8 cellular contexts compared by ENCODE assay signal in genomic region chr2:68287580-68288441, GRCh38. TPM values are rescaled to one million over a fixed set of nuclear protein-coding genes. Genes with fewer than 3 reads are reported as not detected.
A peak's percentile ranks its signal among the peaks of the same experiment; 100 is the strongest.
DNase-seq lines count a peak whose midpoint lies in the region; ATAC-seq and TF ChIP-seq lines count a peak whose summit lies in the region.

No MANE protein-coding gene starts in this region.

- no peak for TF ChIP-seq CTCF in fibroblast of pulmonary artery (IDR thresholded peaks at IDR 0.05; ENCODE audit: low read length, missing control alignments)

- DNase-seq in Ammon's horn (ENCODE audit: low spot score) = peak; percentile 68
- peak; percentile 51 for DNase-seq in SKM-1 (lab: John Stamatoyannopoulos, UW; ENCODE audit: unreplicated experiment)
- peak; percentile 55 for DNase-seq in fibroblast of pulmonary artery (ENCODE audit: low read depth)
- peak; percentile 30 for DNase-seq in occipital lobe (lab: John Stamatoyannopoulos, UW)
- DNase-seq in EL = no peak
- DNase-seq in activated T-helper 2 cell treated with anti-CD3 and anti-CD28 coated beads, Interferon-gamma antibody, Interleukin-2, Interleukin-4, amounts not matched to agents 10 μg/mL and 5 μg/mL and 100 μg/mL, durations not matched to agents 14 hours and 24 hours and 36 hours (ENCODE audit: low spot score) = no peak

- H3K4me3 Mint-ChIP-seq in activated T-helper 2 cell treated with anti-CD3 and anti-CD28 coated beads, Interferon-gamma antibody, Interleukin-2, Interleukin-4, amounts not matched to agents 10 μg/mL and 5 μg/mL and 100 μg/mL, durations not matched to agents 14 hours and 24 hours and 36 hours (ENCODE audit: low read depth) = no peak overlapping the region

- no peaks in the 10 kb centered on the region for H3K9me3 Mint-ChIP-seq in activated T-helper 2 cell treated with anti-CD3 and anti-CD28 coated beads, Interferon-gamma antibody, Interleukin-2, Interleukin-4, amounts not matched to agents 10 μg/mL and 5 μg/mL and 100 μg/mL, durations not matched to agents 14 hours and 24 hours and 36 hours

- H3K36me3 Mint-ChIP-seq in activated T-helper 2 cell treated with anti-CD3 and anti-CD28 coated beads, Interferon-gamma antibody, Interleukin-2, Interleukin-4, amounts not matched to agents 10 μg/mL and 5 μg/mL and 100 μg/mL, durations not matched to agents 14 hours and 24 hours and 36 hours (ENCODE audit: low read depth) = no peaks in the 10 kb centered on the region

- peaks cover 51% of the 10 kb centered on the region for H3K27me3 Mint-ChIP-seq in activated T-helper 2 cell treated with anti-CD3 and anti-CD28 coated beads, Interferon-gamma antibody, Interleukin-2, Interleukin-4, amounts not matched to agents 10 μg/mL and 5 μg/mL and 100 μg/mL, durations not matched to agents 14 hours and 24 hours and 36 hours (ENCODE audit: low read depth)

- H3K4me3 ChIP-seq in fibroblast of pulmonary artery (replicated peaks; ENCODE audit: low read depth, low read length) = no peak overlapping the region

- ATAC-seq in HG02840 (IDR thresholded peaks at IDR 0.05; ENCODE audit: low FRiP score, unreplicated experiment) = no peak
- no peak for ATAC-seq in GM18907 (IDR thresholded peaks at IDR 0.05; ENCODE audit: unreplicated experiment)

- H3K27ac Mint-ChIP-seq in activated T-helper 2 cell treated with anti-CD3 and anti-CD28 coated beads, Interferon-gamma antibody, Interleukin-2, Interleukin-4, amounts not matched to agents 10 μg/mL and 5 μg/mL and 100 μg/mL, durations not matched to agents 14 hours and 24 hours and 36 hours = no peak overlapping the region

- H3K4me1 Mint-ChIP-seq in activated T-helper 2 cell treated with anti-CD3 and anti-CD28 coated beads, Interferon-gamma antibody, Interleukin-2, Interleukin-4, amounts not matched to agents 10 μg/mL and 5 μg/mL and 100 μg/mL, durations not matched to agents 14 hours and 24 hours and 36 hours (ENCODE audit: low read depth) = no peaks in the 10 kb centered on the region

- intact Hi-C loops in activated T-helper 2 cell treated with anti-CD3 and anti-CD28 coated beads, Interferon-gamma antibody, Interleukin-2, Interleukin-4, amounts not matched to agents 10 μg/mL and 5 μg/mL and 100 μg/mL, durations not matched to agents 14 hours and 24 hours and 36 hours (cut with micrococcal nuclease) = loop anchor here (10.0 kb wide), 1 partner anchor 157 kb away; no protein-coding TSS in a partner anchor

RNA-seq across cellular contexts. Expression of gene CNRIP1, which starts 31.9 kb away (rescaled TPM):
- 74.2 TPM for total RNA-seq in occipital lobe
- total RNA-seq in activated T-helper 2 cell treated with anti-CD3 and anti-CD28 coated beads, Interferon-gamma antibody, Interleukin-2, Interleukin-4, amounts not matched to agents 10 μg/mL and 5 μg/mL and 100 μg/mL, durations not matched to agents 14 hours and 24 hours and 36 hours = not detected in 2 replicates

RNA-seq across cellular contexts. Expression of gene PPP3R1, which starts 35.5 kb away (rescaled TPM):
- total RNA-seq in occipital lobe = 67.7 TPM
- total RNA-seq in activated T-helper 2 cell treated with anti-CD3 and anti-CD28 coated beads, Interferon-gamma antibody, Interleukin-2, Interleukin-4, amounts not matched to agents 10 μg/mL and 5 μg/mL and 100 μg/mL, durations not matched to agents 14 hours and 24 hours and 36 hours = 77.3 and 78.6 TPM in 2 replicates

Comparison
In these comparisons a context has a peak if more than half of its experiments do, and no peak if none do; other contexts are left out.
1. DNase-seq: peak in Ammon's horn (single experiment), SKM-1 (single experiment), fibroblast of pulmonary artery (single experiment) and occipital lobe (single experiment); none in EL (single experiment) and activated T-helper 2 cell treated with anti-CD3 and anti-CD28 coated beads, Interferon-gamma antibody, Interleukin-2, Interleukin-4, amounts not matched to agents 10 μg/mL and 5 μg/mL and 100 μg/mL, durations not matched to agents 14 hours and 24 hours and 36 hours (single experiment).
2. RNA of gene CNRIP1, which starts 31.9 kb away (total RNA-seq): 74.2 TPM in occipital lobe (single experiment); not detected in activated T-helper 2 cell treated with anti-CD3 and anti-CD28 coated beads, Interferon-gamma antibody, Interleukin-2, Interleukin-4, amounts not matched to agents 10 μg/mL and 5 μg/mL and 100 μg/mL, durations not matched to agents 14 hours and 24 hours and 36 hours; every median in the first group is over 10 times any median in the second.